12 cellular contexts compared by ENCODE assay signal in the genomic region with DNA sequence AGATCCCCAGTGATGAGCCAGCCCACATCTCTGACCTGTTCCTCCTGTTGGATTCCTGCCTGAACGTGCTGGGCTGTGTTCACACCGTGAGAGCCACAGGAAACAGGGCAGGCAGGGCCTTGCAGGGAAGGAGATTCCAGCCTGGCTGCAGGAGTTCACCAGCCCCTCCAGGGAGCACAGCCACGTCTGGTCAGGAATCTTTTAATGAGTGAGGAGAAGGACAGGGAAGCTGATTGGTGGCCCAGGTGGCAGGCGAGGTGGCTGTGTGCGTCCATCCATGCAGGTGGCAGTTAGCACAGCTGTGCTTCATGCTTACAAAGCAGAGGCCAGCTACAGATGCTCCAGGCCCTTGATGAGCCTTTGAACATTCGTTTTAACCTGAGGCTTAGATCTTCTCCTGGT. TPM values are rescaled to one million over a fixed set of nuclear protein-coding genes. Genes with fewer than 3 reads are reported as not detected.
A peak's percentile ranks its signal among the peaks of the same experiment; 100 is the strongest.
DNase-seq lines count a peak whose midpoint lies in the region; ATAC-seq and TF ChIP-seq lines count a peak whose summit lies in the region.
"Had no signal": no experiment of that assay in that cellular context is flagged by ENCODE, and none has a peak within 500 bp of the region (broad histone marks: within the 10 kb centered on the region; RNA-seq: fewer than 3 reads in every experiment).

No MANE protein-coding gene starts in this region.

- DNase-seq in NCI-H2107 treated with DMSO at 0.1 percent for 48 hours (lab: John Stamatoyannopoulos, UW; ENCODE audit: unreplicated experiment) (peak; percentile 1), NCI-H2107 (lab: John Stamatoyannopoulos, UW) (no peak), MCF 10A (ENCODE audit: unreplicated experiment) (no peak), NCI-H1694 treated with DMSO at 0.1 percent for 48 hours (lab: John Stamatoyannopoulos, UW) (no peak), A673 (ENCODE audit: low spot score) (no peak)
- no peak for DNase-seq in stimulated activated naive B cell treated with anti-CD40 and anti-IgM and Interleukin-4, amounts not matched to agents 10 μg/mL and 1 μg/mL and 100 μg/mL, for 72 hours
- DNase-seq: GOT3, NCI-H1930, pancreas, tibial artery had no signal

- H3K36me3 ChIP-seq in Loucy (ENCODE audit: insufficient read depth, low read length) (no peaks in the 10 kb centered on the region), A673 (ENCODE audit: insufficient read depth, low read length, poor library complexity, severe bottlenecking) (no peaks in the 10 kb centered on the region)
- H3K36me3 ChIP-seq: pancreas had no signal

- H3K27me3 ChIP-seq in Loucy (ENCODE audit: insufficient read depth, low read length, poor library complexity, severe bottlenecking): no peaks in the 10 kb centered on the region
- no peaks in the 10 kb centered on the region for H3K27me3 ChIP-seq in A673 (replicated peaks; ENCODE audit: insufficient read depth, low read depth, low read length, poor library complexity)
- H3K27me3 ChIP-seq: pancreas, tibial artery had no signal

- H3K4me1 Mint-ChIP-seq in MCF 10A (ENCODE audit: insufficient read depth, unreplicated experiment): no peaks in the 10 kb centered on the region
- H3K4me1 Mint-ChIP-seq in stimulated activated naive B cell treated with anti-CD40 and anti-IgM and Interleukin-4, amounts not matched to agents 10 μg/mL and 1 μg/mL and 100 μg/mL, for 72 hours: peaks cover 56 to 84% of the 10 kb centered on the region in 2 donors

- H3K9me3 ChIP-seq in Loucy (ENCODE audit: insufficient read depth, low read depth, low read length): no peaks in the 10 kb centered on the region
- H3K9me3 ChIP-seq in A673 (ENCODE audit: low read depth, low read length, poor library complexity, severe bottlenecking): no peaks in the 10 kb centered on the region
- H3K9me3 ChIP-seq: pancreas, tibial artery had no signal

- ATAC-seq in stimulated activated naive B cell treated with anti-CD40 and anti-IgM and Interleukin-4, amounts not matched to agents 10 μg/mL and 1 μg/mL and 100 μg/mL, for 72 hours (replicated peaks): no peak
- ATAC-seq in HG03565 (IDR thresholded peaks at IDR 0.05; ENCODE audit: unreplicated experiment): no peak

- no peaks in the 10 kb centered on the region for H3K79me2 ChIP-seq in Loucy (ENCODE audit: insufficient read depth, low read length)

- H3K4me3 ChIP-seq in Loucy (ENCODE audit: low read length, poor library complexity, severe bottlenecking): no peak overlapping the region
- no peak overlapping the region for H3K4me3 ChIP-seq in A673 (ENCODE audit: low read depth, low read length, poor library complexity, severe bottlenecking)
- H3K4me3 ChIP-seq: pancreas, tibial artery had no signal

- BruUV-seq in MCF 10A (replicated peaks; lab: Mats Ljungman, UMichigan) (no TSS peak), A673 (replicated peaks; lab: Mats Ljungman, UMichigan) (no TSS peak)

- H3K9me2 ChIP-seq in Loucy (replicated peaks; ENCODE audit: low read depth, low read length): no peaks in the 10 kb centered on the region

- H3K4me1 ChIP-seq in Loucy (ENCODE audit: insufficient read depth, low read length, poor library complexity, severe bottlenecking): peaks cover 26% of the 10 kb centered on the region
- peaks cover 5% of the 10 kb centered on the region for H3K4me1 ChIP-seq in A673 (ENCODE audit: insufficient read depth, low read length, poor library complexity, severe bottlenecking)
- H3K4me1 ChIP-seq: pancreas, tibial artery had no signal

- no peak overlapping the region for H3K27ac ChIP-seq in A673 (ENCODE audit: low read depth, low read length, poor library complexity, severe bottlenecking)
- H3K27ac ChIP-seq: pancreas, tibial artery had no signal

- H3K36me3 Mint-ChIP-seq in MCF 10A (ENCODE audit: insufficient read depth, unreplicated experiment): peaks cover 34% of the 10 kb centered on the region
- peaks cover 66 to 80% of the 10 kb centered on the region in 2 donors for H3K36me3 Mint-ChIP-seq in stimulated activated naive B cell treated with anti-CD40 and anti-IgM and Interleukin-4, amounts not matched to agents 10 μg/mL and 1 μg/mL and 100 μg/mL, for 72 hours

- TF ChIP-seq CTCF in Loucy (conservative IDR thresholded peaks at IDR 0.05; ENCODE audit: low read length) (no peak), MCF 10A (IDR thresholded peaks at IDR 0.05; ENCODE audit: unreplicated experiment) (no peak), A673 (conservative IDR thresholded peaks at IDR 0.05; ENCODE audit: low read depth, low read length) (no peak)

- H4K20me1 ChIP-seq in Loucy (ENCODE audit: insufficient read depth, low read length, poor library complexity, severe bottlenecking): no peaks in the 10 kb centered on the region

- no peaks in the 10 kb centered on the region for H3K27me3 Mint-ChIP-seq in MCF 10A (ENCODE audit: insufficient read depth, unreplicated experiment)
- no peaks in the 10 kb centered on the region for H3K27me3 Mint-ChIP-seq in stimulated activated naive B cell treated with anti-CD40 and anti-IgM and Interleukin-4, amounts not matched to agents 10 μg/mL and 1 μg/mL and 100 μg/mL, for 72 hours

- POLR2A ChIA-PET in MCF 10A (lab: Yijun Ruan, JAX): no interaction called here
- POLR2A ChIA-PET in A673 (lab: Charles Lee; ENCODE audit: low non-redundant PET): no interaction called here

- CTCF ChIA-PET in MCF 10A (lab: Yijun Ruan, JAX): interaction anchor here (0.5 to 3.1 kb wide), 3 partner anchors 10 to 403 kb away, joined by 3 to 18 read pairs (median 3); a partner anchor contains a TSS
- CTCF ChIA-PET in A673 (lab: Charles Lee): interaction anchor here (0.6 kb wide), 1 partner anchor 57 kb away, joined by 3 read pairs; no protein-coding TSS in a partner anchor

- H3K4me2 ChIP-seq in Loucy (ENCODE audit: low read depth, low read length, poor library complexity, severe bottlenecking): no peak overlapping the region

- H3F3A ChIP-seq in Loucy (ENCODE audit: low read depth): no peaks in the 10 kb centered on the region

- H3K4me3 Mint-ChIP-seq in MCF 10A (ENCODE audit: unreplicated experiment): no peak overlapping the region
- H3K4me3 Mint-ChIP-seq in stimulated activated naive B cell treated with anti-CD40 and anti-IgM and Interleukin-4, amounts not matched to agents 10 μg/mL and 1 μg/mL and 100 μg/mL, for 72 hours: no peak overlapping the region

- intact Hi-C loops in MCF 10A (cut with micrococcal nuclease) (no loop called here), A673 (cut with micrococcal nuclease; ENCODE audit: unreplicated experiment) (no loop called here)

- no peak overlapping the region for H3K9ac ChIP-seq in Loucy (ENCODE audit: low read depth, low read length, poor library complexity, severe bottlenecking)

- peak overlapping the region; percentile 8 for H3K27ac Mint-ChIP-seq in MCF 10A (ENCODE audit: low read depth, unreplicated experiment)
- H3K27ac Mint-ChIP-seq in stimulated activated naive B cell treated with anti-CD40 and anti-IgM and Interleukin-4, amounts not matched to agents 10 μg/mL and 1 μg/mL and 100 μg/mL, for 72 hours: peak overlapping the region; percentile 75

- H2AFZ ChIP-seq in Loucy (ENCODE audit: low read length): peak overlapping the region; percentile 51

- no peaks in the 10 kb centered on the region for H3K9me3 Mint-ChIP-seq in MCF 10A (ENCODE audit: unreplicated experiment)
- no peaks in the 10 kb centered on the region for H3K9me3 Mint-ChIP-seq in stimulated activated naive B cell treated with anti-CD40 and anti-IgM and Interleukin-4, amounts not matched to agents 10 μg/mL and 1 μg/mL and 100 μg/mL, for 72 hours

RNA-seq across cellular contexts. Expression of a gene that starts 10.5 kb away (rescaled TPM):
- total RNA-seq in MCF 10A (2022) (15.4 and 18.0 TPM in 2 replicates), A673 (2021) (7.7 TPM in 2 replicates)

RNA-seq across cellular contexts. Expression of a gene that starts 50.0 kb away (rescaled TPM):
- total RNA-seq in MCF 10A (2022) (3.4 and 4.3 TPM in 2 replicates), A673 (2021) (0.19 and 0.50 TPM in 2 replicates)
